8 cellular contexts compared by ENCODE assay signal in the genomic region with DNA sequence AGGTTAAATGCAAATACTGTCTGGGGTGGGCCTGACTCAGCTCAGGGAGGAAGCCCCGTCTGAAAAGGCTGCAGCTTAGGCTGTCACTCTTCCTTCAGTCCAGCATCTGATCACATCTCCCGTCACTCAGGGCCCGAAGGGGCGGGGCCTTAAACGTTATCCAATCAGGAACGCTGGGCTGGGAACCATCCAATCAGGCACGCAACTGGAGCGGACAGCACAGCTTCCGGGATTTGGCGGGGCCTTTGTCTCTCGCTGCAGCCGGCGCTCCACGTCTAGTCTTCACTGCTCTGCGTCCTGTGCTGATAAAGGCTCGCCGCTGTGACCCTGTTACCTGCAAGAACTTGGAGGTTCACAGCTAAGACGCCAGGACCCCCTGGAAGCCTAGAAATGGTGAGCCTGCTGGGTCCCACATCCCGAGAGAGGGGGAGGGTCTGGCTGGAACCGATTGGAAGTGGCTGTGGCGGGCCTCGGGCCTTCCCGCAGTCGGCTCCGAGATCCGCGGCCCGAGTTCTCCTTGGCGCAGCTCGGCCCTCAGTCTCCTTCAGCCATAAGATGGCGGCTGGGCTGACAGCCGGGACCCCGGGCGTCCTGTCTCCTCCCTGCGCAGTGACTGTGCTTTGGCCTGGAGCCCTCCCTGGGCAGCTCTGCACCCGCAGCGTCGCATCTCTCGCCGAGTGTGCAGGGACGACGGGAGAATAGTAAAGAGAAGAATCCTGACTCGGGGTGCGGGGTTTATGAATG. TPM values are rescaled to one million over a fixed set of nuclear protein-coding genes. Genes with fewer than 3 reads are reported as not detected.
DNase-seq lines count a peak whose midpoint lies in the region; FAIRE-seq and TF ChIP-seq lines count a peak whose summit lies in the region.

Gene ZNF92, plus strand, starts transcription at position 248 of the 744 bp plus-strand sequence. Its CDS starts 143 bp downstream, at position 391.

- peak within 1 kb of the TSS; percentile 78 for H3K4ac ChIP-seq in neuronal stem cell (ENCODE audit: low read length)

- CTCF ChIA-PET in HEK293T (lab: Yijun Ruan, JAX), result interaction anchor here (0.8 kb wide), 1 partner anchor 136 kb away, joined by 5 read pairs; no protein-coding TSS in a partner anchor
- CTCF ChIA-PET in activated naive CD4-positive, alpha-beta T cell treated with anti-CD3 and anti-CD28 coated beads for 36 hours (lab: Charles Lee), result no interaction called here

- H2AK5ac ChIP-seq in neuronal stem cell (ENCODE audit: low read depth, low read length), result no peak within 1 kb of the TSS

- H3K4me3 ChIP-seq in neuronal stem cell (ENCODE audit: low read length in 2 of 2), result peak within 1 kb of the TSS; percentile 70 to 93

- peaks cover 2 to 35% of the 10 kb centered on the region in 2 donors for H3K36me3 ChIP-seq in neuronal stem cell (replicated peaks in 1 of 2; ENCODE audit: control insufficient read depth in 2 of 2, insufficient read depth in 2 of 2, low read length in 2 of 2)

- H3K27ac ChIP-seq in neuronal stem cell (replicated peaks; ENCODE audit: low read length) (peak within 1 kb of the TSS; percentile 86), substantia nigra (ENCODE audit: low read depth, low read length, poor library complexity, severe bottlenecking) (peak within 1 kb of the TSS; percentile 80)

- H3K9ac ChIP-seq in neuronal stem cell (ENCODE audit: low read depth, low read length, poor library complexity), result peak within 1 kb of the TSS; percentile 96

- peaks cover 32% of the 10 kb centered on the region for H3K4me1 Mint-ChIP-seq in activated naive CD4-positive, alpha-beta T cell treated with anti-CD3 and anti-CD28 coated beads for 36 hours (ENCODE audit: low read depth)

- no peak within 1 kb of the TSS for H2BK120ac ChIP-seq in neuronal stem cell (ENCODE audit: low read depth, low read length)

- intact Hi-C loops in activated naive CD4-positive, alpha-beta T cell treated with anti-CD3 and anti-CD28 coated beads for 36 hours (cut with micrococcal nuclease), result loop anchor here (1.0 to 10.0 kb wide), 12 partner anchors 69 to 1473 kb away; partner anchors contain the start of genes ERV3-1, VKORC1L1, ZNF107 and ZNF138

- H4K8ac ChIP-seq in neuronal stem cell (ENCODE audit: low read depth, low read length), result no peak within 1 kb of the TSS

- peak; percentile 92 for FAIRE-seq in frontal cortex (lab: Jason Lieb, UNC)

- peak within 1 kb of the TSS; percentile 31 for H3K4me2 ChIP-seq in neuronal stem cell (ENCODE audit: insufficient read depth, low read length, poor library complexity, severe bottlenecking)

- peaks cover 3% of the 10 kb centered on the region for H3K79me1 ChIP-seq in neuronal stem cell (ENCODE audit: low read depth, low read length)

- peak within 1 kb of the TSS; percentile 94 for H3K4me3 Mint-ChIP-seq in activated naive CD4-positive, alpha-beta T cell treated with anti-CD3 and anti-CD28 coated beads for 36 hours

- WGBS in neuronal stem cell (ENCODE audit: extremely low coverage in 2 of 2, insufficient read length in 2 of 2, insufficient replicate concordance in 1 of 2), 2 donors, result no CpG with 5 or more reads among the region's 44 CpGs

- H2BK5ac ChIP-seq in neuronal stem cell (ENCODE audit: low read length), result peak within 1 kb of the TSS; percentile 69

- H4K91ac ChIP-seq in neuronal stem cell (ENCODE audit: low read depth, low read length, poor library complexity), result no peak within 1 kb of the TSS

- POLR2A ChIA-PET in HEK293T (lab: Yijun Ruan, JAX), result interaction anchor here (0.6 to 2.0 kb wide), 8 partner anchors 9 to 123 kb away, joined by 3 to 15 read pairs (median 3); no protein-coding TSS in a partner anchor

- H3K4me1 ChIP-seq in neuronal stem cell (ENCODE audit: control insufficient read depth in 2 of 2, insufficient read depth in 1 of 2, low read depth in 1 of 2, low read length in 2 of 2), result peaks cover 0 to 2% of the 10 kb centered on the region in 2 donors

- peak within 1 kb of the TSS; percentile 75 for H3K14ac ChIP-seq in neuronal stem cell (ENCODE audit: low read length)

- H3K27me3 Mint-ChIP-seq in activated naive CD4-positive, alpha-beta T cell treated with anti-CD3 and anti-CD28 coated beads for 36 hours (ENCODE audit: low read depth), result no peaks in the 10 kb centered on the region

- H3K9me3 Mint-ChIP-seq in activated naive CD4-positive, alpha-beta T cell treated with anti-CD3 and anti-CD28 coated beads for 36 hours, result peaks cover 5% of the 10 kb centered on the region

- in situ Hi-C loops in SK-MEL-5 (cut with HindIII; ENCODE audit: low pct_unique_long_range_greater_than_20kb, low sequenced_read_pairs), result no loop called here

- H3K36me3 Mint-ChIP-seq in activated naive CD4-positive, alpha-beta T cell treated with anti-CD3 and anti-CD28 coated beads for 36 hours (ENCODE audit: low read depth), result peaks cover 22% of the 10 kb centered on the region

- peak within 1 kb of the TSS; percentile 98 for H3K18ac ChIP-seq in neuronal stem cell (ENCODE audit: low read length)

- H3K27me3 ChIP-seq in neuronal stem cell (ENCODE audit: control insufficient read depth in 3 of 3, insufficient read depth in 3 of 3, low read depth in 1 of 3, low read length in 3 of 3), result no peaks in the 10 kb centered on the region

- DNase-seq in GF-D8 (lab: John Stamatoyannopoulos, UW) (peak; percentile 93), HEK293T (ENCODE audit: extremely low spot score) (peak; percentile 91), MV-4-11 (lab: John Stamatoyannopoulos, UW) (peak; percentile 96), SK-MEL-5 (ENCODE audit: low read depth, low spot score) (peak; percentile 99), frontal cortex (ENCODE audit: low spot score in 2 of 2) (peak; percentile 67 to 85), neuronal stem cell (ENCODE audit: low spot score) (peak; percentile 99), substantia nigra (lab: John Stamatoyannopoulos, UW) (peak; percentile 61 to 98 (median 94))
- peak; percentile 99 for DNase-seq in activated naive CD4-positive, alpha-beta T cell treated with anti-CD3 and anti-CD28 coated beads for 36 hours

- H3K23ac ChIP-seq in neuronal stem cell (ENCODE audit: low read depth, low read length, poor library complexity), result peak within 1 kb of the TSS; percentile 94

- no peak within 1 kb of the TSS for H2BK15ac ChIP-seq in neuronal stem cell (ENCODE audit: low read length)

- H2BK12ac ChIP-seq in neuronal stem cell (ENCODE audit: low read length), result no peak within 1 kb of the TSS

- H3K9me3 ChIP-seq in neuronal stem cell (replicated peaks in 1 of 2; ENCODE audit: control insufficient read depth in 2 of 2, insufficient read depth in 1 of 2, low read depth in 1 of 2, low read length in 2 of 2), result peaks cover 0 to 24% of the 10 kb centered on the region in 2 donors

- peak within 1 kb of the TSS; percentile 90 for H2AFZ ChIP-seq in neuronal stem cell (ENCODE audit: low read length)

- peak within 1 kb of the TSS; percentile 90 for H3K27ac Mint-ChIP-seq in activated naive CD4-positive, alpha-beta T cell treated with anti-CD3 and anti-CD28 coated beads for 36 hours

TF ChIP-seq in HEK293T, 16 proteins besides CTCF, POLR2A, EP300 and RAD21:
- TF ChIP-seq SP1 (IDR thresholded peaks at IDR 0.05), result no peak
- no peak for TF ChIP-seq ARNT (IDR thresholded peaks at IDR 0.05)
- no peak for TF ChIP-seq FOXA1 (IDR thresholded peaks at IDR 0.05)
- TF ChIP-seq, protein P1, sequence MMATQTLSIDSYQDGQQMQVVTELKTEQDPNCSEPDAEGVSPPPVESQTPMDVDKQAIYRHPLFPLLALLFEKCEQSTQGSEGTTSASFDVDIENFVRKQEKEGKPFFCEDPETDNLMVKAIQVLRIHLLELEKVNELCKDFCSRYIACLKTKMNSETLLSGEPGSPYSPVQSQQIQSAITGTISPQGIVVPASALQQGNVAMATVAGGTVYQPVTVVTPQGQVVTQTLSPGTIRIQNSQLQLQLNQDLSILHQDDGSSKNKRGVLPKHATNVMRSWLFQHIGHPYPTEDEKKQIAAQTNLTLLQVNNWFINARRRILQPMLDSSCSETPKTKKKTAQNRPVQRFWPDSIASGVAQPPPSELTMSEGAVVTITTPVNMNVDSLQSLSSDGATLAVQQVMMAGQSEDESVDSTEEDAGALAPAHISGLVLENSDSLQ (IDR thresholded peaks at IDR 0.05), result peak; percentile 98
- no peak for TF ChIP-seq LEF1 (IDR thresholded peaks at IDR 0.05; ENCODE audit: borderline replicate concordance)
- 0 out of 2 replicates have a peak, but pooled peaks have one; percentile 18 for TF ChIP-seq L3MBTL2 (conservative IDR thresholded peaks at IDR 0.05)
- no peak for TF ChIP-seq HDGF (IDR thresholded peaks at IDR 0.05; ENCODE audit: borderline replicate concordance)
- TF ChIP-seq ZNF384 (IDR thresholded peaks at IDR 0.05), result no peak
- peak; percentile 94 for TF ChIP-seq ELF4 (IDR thresholded peaks at IDR 0.05)

RNA-seq across cellular contexts. Expression of gene ZNF92, which starts in this region (rescaled TPM):
- 19.1 and 20.8 TPM in 2 replicates for total RNA-seq in SK-MEL-5 (2014; rRNA removed; shearing (Covaris generic))
- polyA plus RNA-seq in SK-MEL-5 (2015; cell fraction: cytosol; rRNA removed), result 7.1 and 8.2 TPM in 2 replicates
- 15.3 and 15.6 TPM in 2 replicates for polyA plus RNA-seq in SK-MEL-5 (2015; cell fraction: nucleus; rRNA removed)
- total RNA-seq in activated naive CD4-positive, alpha-beta T cell treated with anti-CD3 and anti-CD28 coated beads for 36 hours, result 10 to 100 TPM; 13.6 to 15.5 TPM
- total RNA-seq in frontal cortex, result 33.4 TPM
- 23.4 TPM for polyA plus RNA-seq in neuronal stem cell (2013, experiment 1 of 2)
- 24.2 TPM for polyA plus RNA-seq in neuronal stem cell (2013, experiment 2 of 2)

Comparison
In these comparisons a context has a peak if more than half of its experiments do, and no peak if none do; other contexts are left out.
1. Peak in every context shown above with its lines: DNase-seq, H3K4me3 ChIP-seq and H3K27ac ChIP-seq.